22 cellular contexts compared by ENCODE assay signal in genomic region chr3:23084367-23084766, GRCh38.
"Had no signal": no experiment of that assay in that cellular context is flagged by ENCODE, and none has a peak within 500 bp of the region (broad histone marks: within the 10 kb centered on the region; RNA-seq: fewer than 3 reads in every experiment).

No MANE protein-coding gene starts in this region.

- ATAC-seq: activated CD8-positive, alpha-beta T cell treated with anti-CD3 and anti-CD28 coated beads, Interleukin-2, amount 10 ng/mL, durations not matched to agents 7 days and 5 days; SK-N-SH treated with all-trans-retinoic acid at 6 μM for 48 hours had no signal

- DNase-seq: activated CD4-positive, alpha-beta T cell treated with anti-CD3 and anti-CD28 coated beads for 48 hours; activated CD4-positive, alpha-beta T cell treated with anti-CD3 and anti-CD28 coated beads, Interleukin-2, amount 50 U/mL, for 4 hours; activated CD4-positive, CD25-positive, alpha-beta regulatory T cell treated with anti-CD3 and anti-CD28 coated beads, Interleukin-2, amount 50 U/mL, for 72 hours; activated CD8-positive, alpha-beta memory T cell treated with anti-CD3 and anti-CD28 coated beads, Interleukin-2, amount 50 U/mL, for 48 hours; activated CD8-positive, alpha-beta T cell treated with anti-CD3 and anti-CD28 coated beads, Interleukin-2, amount 10 ng/mL, durations not matched to agents 7 days and 5 days; activated naive CD4-positive, alpha-beta T cell treated with anti-CD3 and anti-CD28 coated beads, Interleukin-2, amount 50 U/mL, for 16 hours; activated naive CD8-positive, alpha-beta T cell treated with anti-CD3 and anti-CD28 coated beads, Interleukin-2, amount 10 ng/mL, durations not matched to agents 7 days and 5 days; activated T-cell treated with anti-CD3 and anti-CD28 coated beads, Interleukin-2, amount 50 U/mL, for 1 hour; adrenal gland; aorta; caudate nucleus; colonic mucosa; NCI-H1048; NCI-H146; NCI-H187 treated with DMSO at 0.1 percent for 48 hours; NCI-H2081 treated with DMSO at 0.1 percent for 48 hours; NCI-H446; NCI-H524; Peyer's patch; SHP77; SW 1271 had no signal
